Comparison of ENCODE assay signal across 1 cellular context in genomic region chr12:57940915-57941164, GRCh38.
A peak's percentile ranks its signal among the peaks of the same experiment; 100 is the strongest.
TF ChIP-seq lines count a peak whose summit lies in the region.

No MANE protein-coding gene starts in this region.

TF ChIP-seq in K562, 482 proteins besides CTCF, POLR2A, EP300 and RAD21 (continued from another document and continues in another):
- TF ChIP-seq HBP1 (CRISPR knock-in tag; IDR thresholded peaks at IDR 0.05) (no peak), CC2D1A (IDR thresholded peaks at IDR 0.05) (peak; percentile 54; the same call in 1 of the 2 replicates), FUS (optimal IDR thresholded peaks at IDR 0.05; ENCODE audit: low read depth, low read length) (no peak), HDAC1 (IDR thresholded peaks at IDR 0.05) (peak in 1 of 2 experiments; percentile 69; a peak in 2 of 4 replicates), ZC3H4 (CRISPR knock-in tag; IDR thresholded peaks at IDR 0.05; ENCODE audit: borderline replicate concordance) (no peak), ZNF23 (CRISPR knock-in tag; IDR thresholded peaks at IDR 0.05) (no peak), DPF2 (IDR thresholded peaks at IDR 0.05) (peak; percentile 84), TRIM25 (IDR thresholded peaks at IDR 0.05; ENCODE audit: borderline replicate concordance) (no peak), BRD9 (IDR thresholded peaks at IDR 0.05; ENCODE audit: low read depth, partially characterized antibody) (peak; percentile 88), GTF2E2 (tag; IDR thresholded peaks at IDR 0.05) (no peak), ZEB2 (IDR thresholded peaks at IDR 0.05) (peak; percentile 73; the same call in 1 of the 2 replicates), ZNF143 (CRISPR knock-in tag; IDR thresholded peaks at IDR 0.05) (no peak), KHSRP (IDR thresholded peaks at IDR 0.05) (no peak), KLF13 (tag; IDR thresholded peaks at IDR 0.05; ENCODE audit: borderline replicate concordance, low read depth) (peak; percentile 57; the same call in 1 of the 2 replicates), POLR2H (tag; IDR thresholded peaks at IDR 0.05; ENCODE audit: low read depth) (no peak), TAF7 (tag; IDR thresholded peaks at IDR 0.05) (0 out of 2 replicates have a peak, but pooled peaks have one; percentile 8), EHMT2 (IDR thresholded peaks at IDR 0.05) (0 out of 2 replicates have a peak, but pooled peaks have one; percentile 32), NCOA1 (IDR thresholded peaks at IDR 0.05; ENCODE audit: low read depth) (0 out of 2 replicates have a peak, but pooled peaks have one; percentile 45), ZNF699 (CRISPR knock-in tag; IDR thresholded peaks at IDR 0.05; ENCODE audit: insufficient replicate concordance) (no peak), DLX4 (CRISPR knock-in tag; IDR thresholded peaks at IDR 0.05) (no peak), SMARCC2 (IDR thresholded peaks at IDR 0.05; ENCODE audit: low read depth) (0 out of 2 replicates have a peak, but pooled peaks have one; percentile 58), CSDE1 (IDR thresholded peaks at IDR 0.05) (no peak), ZNF584 (CRISPR knock-in tag; IDR thresholded peaks at IDR 0.05; ENCODE audit: low read depth) (no peak), SMARCA4 (IDR thresholded peaks at IDR 0.05) (peak; percentile 77), ZBTB2 (IDR thresholded peaks at IDR 0.05) (peak; percentile 59; the same call in 1 of the 2 replicates), AFF1 (IDR thresholded peaks at IDR 0.05; ENCODE audit: low read depth in 1 of 2, partially characterized antibody in 2 of 2) (no peak), NBN (IDR thresholded peaks at IDR 0.05; ENCODE audit: low read depth) (peak; percentile 85; the same call in 1 of the 2 replicates), ZNF324 (CRISPR knock-in tag; IDR thresholded peaks at IDR 0.05) (no peak)
- TF ChIP-seq, protein P1, sequence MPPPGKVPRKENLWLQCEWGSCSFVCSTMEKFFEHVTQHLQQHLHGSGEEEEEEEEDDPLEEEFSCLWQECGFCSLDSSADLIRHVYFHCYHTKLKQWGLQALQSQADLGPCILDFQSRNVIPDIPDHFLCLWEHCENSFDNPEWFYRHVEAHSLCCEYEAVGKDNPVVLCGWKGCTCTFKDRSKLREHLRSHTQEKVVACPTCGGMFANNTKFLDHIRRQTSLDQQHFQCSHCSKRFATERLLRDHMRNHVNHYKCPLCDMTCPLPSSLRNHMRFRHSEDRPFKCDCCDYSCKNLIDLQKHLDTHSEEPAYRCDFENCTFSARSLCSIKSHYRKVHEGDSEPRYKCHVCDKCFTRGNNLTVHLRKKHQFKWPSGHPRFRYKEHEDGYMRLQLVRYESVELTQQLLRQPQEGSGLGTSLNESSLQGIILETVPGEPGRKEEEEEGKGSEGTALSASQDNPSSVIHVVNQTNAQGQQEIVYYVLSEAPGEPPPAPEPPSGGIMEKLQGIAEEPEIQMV (tag; conservative IDR thresholded peaks at IDR 0.05; ENCODE audit: low read depth), result no peak
- TF ChIP-seq, protein P2, sequence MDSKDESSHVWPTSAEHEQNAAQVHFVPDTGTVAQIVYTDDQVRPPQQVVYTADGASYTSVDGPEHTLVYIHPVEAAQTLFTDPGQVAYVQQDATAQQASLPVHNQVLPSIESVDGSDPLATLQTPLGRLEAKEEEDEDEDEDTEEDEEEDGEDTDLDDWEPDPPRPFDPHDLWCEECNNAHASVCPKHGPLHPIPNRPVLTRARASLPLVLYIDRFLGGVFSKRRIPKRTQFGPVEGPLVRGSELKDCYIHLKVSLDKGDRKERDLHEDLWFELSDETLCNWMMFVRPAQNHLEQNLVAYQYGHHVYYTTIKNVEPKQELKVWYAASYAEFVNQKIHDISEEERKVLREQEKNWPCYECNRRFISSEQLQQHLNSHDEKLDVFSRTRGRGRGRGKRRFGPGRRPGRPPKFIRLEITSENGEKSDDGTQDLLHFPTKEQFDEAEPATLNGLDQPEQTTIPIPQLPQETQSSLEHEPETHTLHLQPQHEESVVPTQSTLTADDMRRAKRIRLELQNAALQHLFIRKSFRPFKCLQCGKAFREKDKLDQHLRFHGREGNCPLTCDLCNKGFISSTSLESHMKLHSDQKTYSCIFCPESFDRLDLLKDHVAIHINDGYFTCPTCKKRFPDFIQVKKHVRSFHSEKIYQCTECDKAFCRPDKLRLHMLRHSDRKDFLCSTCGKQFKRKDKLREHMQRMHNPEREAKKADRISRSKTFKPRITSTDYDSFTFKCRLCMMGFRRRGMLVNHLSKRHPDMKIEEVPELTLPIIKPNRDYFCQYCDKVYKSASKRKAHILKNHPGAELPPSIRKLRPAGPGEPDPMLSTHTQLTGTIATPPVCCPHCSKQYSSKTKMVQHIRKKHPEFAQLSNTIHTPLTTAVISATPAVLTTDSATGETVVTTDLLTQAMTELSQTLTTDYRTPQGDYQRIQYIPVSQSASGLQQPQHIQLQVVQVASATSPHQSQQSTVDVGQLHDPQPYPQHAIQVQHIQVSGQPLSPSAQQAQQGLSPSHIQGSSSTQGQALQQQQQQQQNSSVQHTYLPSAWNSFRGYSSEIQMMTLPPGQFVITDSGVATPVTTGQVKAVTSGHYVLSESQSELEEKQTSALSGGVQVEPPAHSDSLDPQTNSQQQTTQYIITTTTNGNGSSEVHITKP (IDR thresholded peaks at IDR 0.05; ENCODE audit: partially characterized antibody), result peak; percentile 69
- TF ChIP-seq, protein P3, sequence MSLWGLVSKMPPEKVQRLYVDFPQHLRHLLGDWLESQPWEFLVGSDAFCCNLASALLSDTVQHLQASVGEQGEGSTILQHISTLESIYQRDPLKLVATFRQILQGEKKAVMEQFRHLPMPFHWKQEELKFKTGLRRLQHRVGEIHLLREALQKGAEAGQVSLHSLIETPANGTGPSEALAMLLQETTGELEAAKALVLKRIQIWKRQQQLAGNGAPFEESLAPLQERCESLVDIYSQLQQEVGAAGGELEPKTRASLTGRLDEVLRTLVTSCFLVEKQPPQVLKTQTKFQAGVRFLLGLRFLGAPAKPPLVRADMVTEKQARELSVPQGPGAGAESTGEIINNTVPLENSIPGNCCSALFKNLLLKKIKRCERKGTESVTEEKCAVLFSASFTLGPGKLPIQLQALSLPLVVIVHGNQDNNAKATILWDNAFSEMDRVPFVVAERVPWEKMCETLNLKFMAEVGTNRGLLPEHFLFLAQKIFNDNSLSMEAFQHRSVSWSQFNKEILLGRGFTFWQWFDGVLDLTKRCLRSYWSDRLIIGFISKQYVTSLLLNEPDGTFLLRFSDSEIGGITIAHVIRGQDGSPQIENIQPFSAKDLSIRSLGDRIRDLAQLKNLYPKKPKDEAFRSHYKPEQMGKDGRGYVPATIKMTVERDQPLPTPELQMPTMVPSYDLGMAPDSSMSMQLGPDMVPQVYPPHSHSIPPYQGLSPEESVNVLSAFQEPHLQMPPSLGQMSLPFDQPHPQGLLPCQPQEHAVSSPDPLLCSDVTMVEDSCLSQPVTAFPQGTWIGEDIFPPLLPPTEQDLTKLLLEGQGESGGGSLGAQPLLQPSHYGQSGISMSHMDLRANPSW (CRISPR knock-in tag; IDR thresholded peaks at IDR 0.05), result no peak
- TF ChIP-seq, protein P4, sequence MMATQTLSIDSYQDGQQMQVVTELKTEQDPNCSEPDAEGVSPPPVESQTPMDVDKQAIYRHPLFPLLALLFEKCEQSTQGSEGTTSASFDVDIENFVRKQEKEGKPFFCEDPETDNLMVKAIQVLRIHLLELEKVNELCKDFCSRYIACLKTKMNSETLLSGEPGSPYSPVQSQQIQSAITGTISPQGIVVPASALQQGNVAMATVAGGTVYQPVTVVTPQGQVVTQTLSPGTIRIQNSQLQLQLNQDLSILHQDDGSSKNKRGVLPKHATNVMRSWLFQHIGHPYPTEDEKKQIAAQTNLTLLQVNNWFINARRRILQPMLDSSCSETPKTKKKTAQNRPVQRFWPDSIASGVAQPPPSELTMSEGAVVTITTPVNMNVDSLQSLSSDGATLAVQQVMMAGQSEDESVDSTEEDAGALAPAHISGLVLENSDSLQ (IDR thresholded peaks at IDR 0.05), result peak; percentile 59; the same call in 1 of the 2 replicates
- TF ChIP-seq, protein P5, sequence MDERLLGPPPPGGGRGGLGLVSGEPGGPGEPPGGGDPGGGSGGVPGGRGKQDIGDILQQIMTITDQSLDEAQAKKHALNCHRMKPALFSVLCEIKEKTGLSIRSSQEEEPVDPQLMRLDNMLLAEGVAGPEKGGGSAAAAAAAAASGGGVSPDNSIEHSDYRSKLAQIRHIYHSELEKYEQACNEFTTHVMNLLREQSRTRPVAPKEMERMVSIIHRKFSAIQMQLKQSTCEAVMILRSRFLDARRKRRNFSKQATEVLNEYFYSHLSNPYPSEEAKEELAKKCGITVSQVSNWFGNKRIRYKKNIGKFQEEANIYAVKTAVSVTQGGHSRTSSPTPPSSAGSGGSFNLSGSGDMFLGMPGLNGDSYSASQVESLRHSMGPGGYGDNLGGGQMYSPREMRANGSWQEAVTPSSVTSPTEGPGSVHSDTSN (CRISPR knock-in tag; IDR thresholded peaks at IDR 0.05; ENCODE audit: low read depth), result no peak
- TF ChIP-seq, protein P5 (tag; conservative IDR thresholded peaks at IDR 0.05; ENCODE audit: low read depth), result 0 out of 2 replicates have a peak, but pooled peaks have one; percentile 30
- TF ChIP-seq, protein P6, sequence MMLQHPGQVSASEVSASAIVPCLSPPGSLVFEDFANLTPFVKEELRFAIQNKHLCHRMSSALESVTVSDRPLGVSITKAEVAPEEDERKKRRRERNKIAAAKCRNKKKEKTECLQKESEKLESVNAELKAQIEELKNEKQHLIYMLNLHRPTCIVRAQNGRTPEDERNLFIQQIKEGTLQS (IDR thresholded peaks at IDR 0.05), result no peak
- TF ChIP-seq, protein P6 (CRISPR knock-in tag; conservative IDR thresholded peaks at IDR 0.05), result no peak
